In genomic region chr9:122092611-122093506, GRCh38 we compare ENCODE assay signal across 1 cellular context.
TF ChIP-seq lines count a peak whose summit lies in the region.

Gene TTLL11 (minus strand): TSS chr9:122093308. CDS start chr9:122093148, 160 bp downstream.

TF ChIP-seq in GM23338, 12 proteins besides CTCF, POLR2A, EP300 and RAD21 (continued from another document):
- TF ChIP-seq ZNF462 (CRISPR knock-in tag; IDR thresholded peaks at IDR 0.05) (no peak), CREB1 (CRISPR knock-in tag; IDR thresholded peaks at IDR 0.05; ENCODE audit: low read depth) (peak; percentile 94), POLR2AphosphoS5 (IDR thresholded peaks at IDR 0.05; ENCODE audit: low read depth) (peak; percentile 56; the same call in 1 of the 2 replicates)
